8 cellular contexts compared by ENCODE assay signal in genomic region chr10:126041804-126042231, GRCh38.
DNase-seq lines count a peak whose midpoint lies in the region; ATAC-seq lines count a peak whose summit lies in the region.

No MANE protein-coding gene starts in this region.

- DNase-seq in NCI-H2196 treated with DMSO at 0.1 percent for 48 hours (lab: John Stamatoyannopoulos, UW; ENCODE audit: unreplicated experiment) (peak; percentile 5), foreskin melanocyte (peak; percentile 93), occipital lobe (lab: John Stamatoyannopoulos, UW) (peak; percentile 35), stromal cell of bone marrow (ENCODE audit: low read depth) (peak; percentile 68), dedifferentiated amniotic fluid mesenchymal stem cell (ENCODE audit: extremely low spot score) (no peak)
- DNase-seq in activated T-cell treated with anti-CD3 and anti-CD28 coated beads, Interleukin-2, amount 50 U/mL, for 1 hour = peak; percentile 37

- ATAC-seq in GM18499 (IDR thresholded peaks at IDR 0.05; ENCODE audit: insufficient read depth, unreplicated experiment) = peak; percentile 99
- ATAC-seq in HG02571 (IDR thresholded peaks at IDR 0.05; ENCODE audit: unreplicated experiment) = peak; percentile 100
